ENCODE assay signal across 19 cellular contexts in the genomic region with DNA sequence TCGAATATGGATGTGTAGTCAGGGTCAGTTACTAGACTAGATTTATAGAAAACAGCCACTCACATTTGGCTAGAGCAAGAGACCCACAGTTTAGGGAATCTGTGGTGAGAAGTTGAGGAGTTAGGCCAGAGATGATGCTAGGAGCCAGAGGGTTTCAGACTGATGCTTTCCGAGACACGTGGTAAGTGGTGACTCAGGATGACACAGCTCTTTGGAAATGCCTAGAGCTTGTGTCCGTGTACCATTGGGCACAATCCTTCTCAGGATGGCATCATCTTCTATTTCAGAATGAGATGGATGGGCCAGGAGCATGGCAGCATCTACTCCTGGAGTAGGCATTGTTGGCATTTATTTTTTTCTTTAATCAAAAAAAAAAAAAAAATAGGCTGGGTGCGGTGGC. TPM values are rescaled to one million over a fixed set of nuclear protein-coding genes. Genes with fewer than 3 reads are reported as not detected.
DNase-seq lines count a peak whose midpoint lies in the region; FAIRE-seq and TF ChIP-seq lines count a peak whose summit lies in the region.
"Had no signal": no experiment of that assay in that cellular context is flagged by ENCODE, and none has a peak within 500 bp of the region (broad histone marks: within the 10 kb centered on the region; RNA-seq: fewer than 3 reads in every experiment).

No MANE protein-coding gene starts in this region.

- H3K4me3 ChIP-seq in bronchial epithelial cell (ENCODE audit: low read depth, low read length), result no peak overlapping the region
- H3K4me3 ChIP-seq in keratinocyte (ENCODE audit: control insufficient read depth in 2 of 3, extremely low read depth in 1 of 3, insufficient read depth in 2 of 3, low read depth in 1 of 3, low read length in 3 of 3), result no peak overlapping the region
- no peak overlapping the region for H3K4me3 ChIP-seq in Caco-2 (ENCODE audit: low read depth, low read length)
- no peak overlapping the region for H3K4me3 ChIP-seq in thyroid gland (replicated peaks in 1 of 3)
- H3K4me3 ChIP-seq: PC-9, uterus had no signal

- peaks cover 14% of the 10 kb centered on the region for H3K79me2 ChIP-seq in keratinocyte (ENCODE audit: control insufficient read depth, insufficient read depth, low read length)

- H3K27ac ChIP-seq in keratinocyte (ENCODE audit: control insufficient read depth, insufficient read depth, low read length) (no peak overlapping the region), thyroid gland (no peak overlapping the region)
- H3K27ac ChIP-seq: PC-9, uterus had no signal

- no TSS peak for BruUV-seq in Caco-2 (replicated peaks; lab: Mats Ljungman, UMichigan)

- H3K9ac ChIP-seq in keratinocyte (ENCODE audit: control insufficient read depth, extremely low read depth, insufficient read depth, low read length), result no peak overlapping the region

- TF ChIP-seq POLR2A in thyroid gland (IDR thresholded peaks at IDR 0.05), result no peak

- dilution Hi-C loops in keratinocyte (cut with MboI; ENCODE audit: extremely low pct_ligation_motif_present, low sequenced_read_pairs), result no loop called here

- H3K36me3 ChIP-seq in bronchial epithelial cell (ENCODE audit: control insufficient read depth, insufficient read depth, low read length) (no peaks in the 10 kb centered on the region), keratinocyte (ENCODE audit: control insufficient read depth in 2 of 2, extremely low read depth in 1 of 2, insufficient read depth in 2 of 2, low read length in 2 of 2) (no peaks in the 10 kb centered on the region), Caco-2 (ENCODE audit: control insufficient read depth, insufficient read depth, low read length) (no peaks in the 10 kb centered on the region), thyroid gland (no peaks in the 10 kb centered on the region)
- H3K36me3 ChIP-seq: uterus had no signal

- H3K4me2 ChIP-seq in keratinocyte (ENCODE audit: control insufficient read depth, extremely low read depth, insufficient read depth, low read depth, low read length), result no peak overlapping the region
- H3K4me2 ChIP-seq: PC-9 had no signal

- TF ChIP-seq CTCF in bronchial epithelial cell (IDR thresholded peaks at IDR 0.05; ENCODE audit: insufficient read depth, low read length, severe bottlenecking) (no peak), keratinocyte (optimal IDR thresholded peaks at IDR 0.05 in 1 of 3, IDR thresholded peaks at IDR 0.05 in 1 of 3, conservative IDR thresholded peaks at IDR 0.05 in 1 of 3; ENCODE audit: extremely low read depth in 1 of 3, insufficient read depth in 2 of 3, low read length in 3 of 3) (no peak), Caco-2 (IDR thresholded peaks at IDR 0.05; ENCODE audit: insufficient read depth in 1 of 2, low read depth in 1 of 2, low read length in 1 of 2, severe bottlenecking in 1 of 2, unreplicated experiment in 1 of 2) (no peak), thyroid gland (IDR thresholded peaks at IDR 0.05) (no peak)

- POLR2A ChIA-PET in Caco-2 (lab: Charles Lee), result no interaction called here

- peaks cover 7% of the 10 kb centered on the region for H3K36me3 Mint-ChIP-seq in Caco-2 (ENCODE audit: insufficient read depth, unreplicated experiment)
- H3K36me3 Mint-ChIP-seq: CD14-positive monocyte had no signal

- H3K27ac Mint-ChIP-seq in Caco-2 (ENCODE audit: unreplicated experiment), result no peak overlapping the region
- H3K27ac Mint-ChIP-seq: activated naive CD8-positive, alpha-beta T cell treated with anti-CD3 and anti-CD28 coated beads, Interleukin-2, amount 50 U/mL, for 24 hours; CD14-positive monocyte had no signal

- intact Hi-C loops in Caco-2 (cut with micrococcal nuclease; ENCODE audit: unreplicated experiment), result no loop called here
- intact Hi-C loops in thyroid gland (cut with DNase I), result no loop called here

- FAIRE-seq in bronchial epithelial cell (lab: Jason Lieb, UNC) (no peak), keratinocyte (lab: Jason Lieb, UNC) (peak; percentile 91)

- peaks cover 4% of the 10 kb centered on the region for H3K4me1 ChIP-seq in keratinocyte (ENCODE audit: control insufficient read depth, extremely low read depth, insufficient read depth, low read length)
- H3K4me1 ChIP-seq in Caco-2, result no peaks in the 10 kb centered on the region
- H3K4me1 ChIP-seq in thyroid gland, result peaks cover 11 to 14% of the 10 kb centered on the region in 2 donors
- H3K4me1 ChIP-seq: uterus had no signal

- WGBS in thyroid gland, 2 donors, result 95 to 96% methylated on average over 5 of the region's 5 CpGs

- H3K9me3 ChIP-seq in keratinocyte (ENCODE audit: control insufficient read depth, low read depth, low read length), result no peaks in the 10 kb centered on the region
- H3K9me3 ChIP-seq in Caco-2, result no peaks in the 10 kb centered on the region
- no peaks in the 10 kb centered on the region for H3K9me3 ChIP-seq in thyroid gland
- H3K9me3 ChIP-seq: uterus had no signal

- H4K20me1 ChIP-seq in keratinocyte (ENCODE audit: control insufficient read depth, extremely low read depth, insufficient read depth, low read length), result no peaks in the 10 kb centered on the region

- no peaks in the 10 kb centered on the region for H3K9me3 Mint-ChIP-seq in Caco-2 (ENCODE audit: unreplicated experiment)
- H3K9me3 Mint-ChIP-seq: activated naive CD8-positive, alpha-beta T cell treated with anti-CD3 and anti-CD28 coated beads, Interleukin-2, amount 50 U/mL, for 24 hours; H9 had no signal

- H3K27me3 Mint-ChIP-seq in Caco-2 (ENCODE audit: insufficient read depth, unreplicated experiment), result no peaks in the 10 kb centered on the region
- H3K27me3 Mint-ChIP-seq: activated naive CD8-positive, alpha-beta T cell treated with anti-CD3 and anti-CD28 coated beads, Interleukin-2, amount 50 U/mL, for 24 hours had no signal

- CTCF ChIA-PET in Caco-2 (lab: Charles Lee), result no interaction called here

- no peaks in the 10 kb centered on the region for H3K27me3 ChIP-seq in bronchial epithelial cell (ENCODE audit: control insufficient read depth, insufficient read depth, low read length)
- H3K27me3 ChIP-seq in keratinocyte (ENCODE audit: control insufficient read depth, extremely low read depth, insufficient read depth, low read length), result no peaks in the 10 kb centered on the region
- H3K27me3 ChIP-seq in Caco-2 (replicated peaks; ENCODE audit: control insufficient read depth, insufficient read depth, low read length), result no peaks in the 10 kb centered on the region
- no peaks in the 10 kb centered on the region for H3K27me3 ChIP-seq in thyroid gland
- H3K27me3 ChIP-seq: uterus had no signal

- H3K4me3 Mint-ChIP-seq in Caco-2 (ENCODE audit: unreplicated experiment), result no peak overlapping the region
- H3K4me3 Mint-ChIP-seq: activated naive CD8-positive, alpha-beta T cell treated with anti-CD3 and anti-CD28 coated beads, Interleukin-2, amount 50 U/mL, for 24 hours; CD14-positive monocyte; H9 had no signal

- peak; percentile 45 for DNase-seq in Caki2 (ENCODE audit: low read depth)
- DNase-seq in MV-4-11 (lab: John Stamatoyannopoulos, UW), result peak; percentile 4
- peak; percentile 81 for DNase-seq in bronchial epithelial cell (ENCODE audit: low read depth)
- peak; percentile 28 for DNase-seq in keratinocyte (ENCODE audit: low read depth, low spot score)
- no peak for DNase-seq in NCI-H1092 treated with DMSO at 0.1 percent for 48 hours (lab: John Stamatoyannopoulos, UW)
- no peak for DNase-seq in kidney glomerular epithelial cell (lab: John Stamatoyannopoulos, UW)
- DNase-seq in Caco-2, result no peak
- no peak for DNase-seq in thyroid gland
- DNase-seq: activated naive CD8-positive, alpha-beta T cell treated with anti-CD3 and anti-CD28 coated beads, Interleukin-2, amount 50 U/mL, for 24 hours; activated T-cell treated with anti-CD3 and anti-CD28 coated beads for 4 hours; GF-D8; H9; NCI-H1105 treated with DMSO at 0.1 percent for 48 hours; NCI-H446 treated with DMSO at 0.1 percent for 48 hours; PC-9; stimulated activated CD4-positive, alpha-beta T cell treated with anti-CD3 and anti-CD28 coated beads, Interleukin-1b, Interleukin-23, amount 100 ng/mL, for 48 hours; uterus had no signal

- H3K9me1 ChIP-seq in keratinocyte (ENCODE audit: control insufficient read depth, extremely low read depth, insufficient read depth, low read length), result peaks cover 2% of the 10 kb centered on the region

- in situ Hi-C loops in Caki2 (cut with HindIII; ENCODE audit: low pct_unique_long_range_greater_than_20kb, low sequenced_read_pairs), result no loop called here

- H2AFZ ChIP-seq in keratinocyte (ENCODE audit: control insufficient read depth, low read length), result no peak overlapping the region
- H2AFZ ChIP-seq: PC-9 had no signal

- H3K4me1 Mint-ChIP-seq in Caco-2 (ENCODE audit: low read depth, unreplicated experiment), result peaks cover 9% of the 10 kb centered on the region
- H3K4me1 Mint-ChIP-seq: activated naive CD8-positive, alpha-beta T cell treated with anti-CD3 and anti-CD28 coated beads, Interleukin-2, amount 50 U/mL, for 24 hours; CD14-positive monocyte had no signal

RNA-seq across cellular contexts. Expression of a gene that starts 28.5 kb away (rescaled TPM):
- 7.4 and 9.4 TPM in 2 replicates for total RNA-seq in Caki2 (2014; rRNA removed; shearing (Covaris generic); ENCODE audit: low replicate concordance)
- 9.6 and 11.1 TPM in 2 replicates for total RNA-seq in bronchial epithelial cell
- polyA plus RNA-seq in keratinocyte, result 10.0 to 17.7 TPM (median 12.1 TPM) in 3 replicates
- polyA plus RNA-seq in keratinocyte (2011; ENCODE audit: low read depth), result 6.6 TPM
- polyA plus RNA-seq in keratinocyte (2011; cell fraction: cytosol; rRNA removed), result 3.3 and 6.6 TPM in 2 replicates
- polyA plus RNA-seq in keratinocyte (2011; cell fraction: nucleus; rRNA removed), result 25.3 and 25.7 TPM in 2 replicates
- polyA plus RNA-seq in keratinocyte (2012; ENCODE audit: low replicate concordance), result 4.6 and 15.9 TPM in 2 replicates
- polyA minus RNA-seq in keratinocyte, result 32.9 to 58.1 TPM (median 52.0 TPM) in 3 replicates
- 20.0 TPM for polyA minus RNA-seq in keratinocyte (2011; cell fraction: cytosol; rRNA and poly(A)+ RNA removed)
- polyA minus RNA-seq in keratinocyte (2011; cell fraction: nucleus; rRNA and poly(A)+ RNA removed), result 87.3 and 142 TPM in 2 replicates
- 46.4 and 46.5 TPM in 2 replicates for total RNA-seq in Caco-2 (2022)
- 100 to 1,000 TPM in 2 of 4 donors, 10 to 100 TPM in 2; 81.6 to 207 (median 132) TPM for total RNA-seq in thyroid gland
- total RNA-seq: HT-29 had no signal
- polyA plus RNA-seq: CD14-positive monocyte had no signal

Comparison
In these comparisons a context has a peak if more than half of its experiments do, and no peak if none do; other contexts are left out.
1. DNase-seq: peak in Caki2 (single experiment), MV-4-11 (single experiment), bronchial epithelial cell (single experiment) and keratinocyte (single experiment); none in NCI-H1092 treated with DMSO at 0.1 percent for 48 hours (single experiment), kidney glomerular epithelial cell (single experiment), Caco-2 (0 of 2) and thyroid gland (0 of 2).